Comparison of ENCODE assay signal across 8 cellular contexts in genomic region chr1:219173758-219174671, GRCh38. TPM values are rescaled to one million over a fixed set of nuclear protein-coding genes. Genes with fewer than 3 reads are reported as not detected.
A peak's percentile ranks its signal among the peaks of the same experiment; 100 is the strongest.
DNase-seq lines count a peak whose midpoint lies in the region; ATAC-seq and TF ChIP-seq lines count a peak whose summit lies in the region.

TSS of gene LYPLAL1 (plus strand) at chr1:219173878. CDS start at chr1:219173891, 13 bp downstream.

- H3K36me3 ChIP-seq in spleen = peaks cover 0 to under 1% (median 0%) of the 10 kb centered on the region in 6 donors

- WGBS in spleen, 5 donors = 1 to 2% (median 1%) methylated on average over 35 to 51 of the region's 51 CpGs

- POLR2A ChIA-PET in activated B cell treated with CpG ODN at 0.5 μM for 24 hours (lab: Charles Lee) = interaction anchor here (0.5 to 5.1 kb wide), 17 partner anchors 8 to 1546 kb away, joined by 3 to 164 read pairs (median 4); partner anchors contain the start of gene RRP15

- H3K4me3 ChIP-seq in cardiac fibroblast (replicated peaks in 1 of 2; ENCODE audit: low read depth in 2 of 2, low read length in 2 of 2) (peak within 1 kb of the TSS; percentile 75 to 86), spleen (peak within 1 kb of the TSS; percentile 59 to 88 (median 72))

- intact Hi-C loops in activated B cell treated with CpG ODN at 0.5 μM for 24 hours (cut with micrococcal nuclease) = loop anchor here (1.0 to 10.0 kb wide), 6 partner anchors 15 to 1711 kb away; partner anchors contain the start of genes GPATCH2, RRP15 and SPATA17
- intact Hi-C loops in spleen (cut with DNase I; ENCODE audit: low total_unique reads) = no loop called here

- TF ChIP-seq POLR2A in spleen (IDR thresholded peaks at IDR 0.05) = peak; percentile 23 to 75 (median 43)

- peak within 1 kb of the TSS; percentile 98 for H3K27ac Mint-ChIP-seq in activated B cell treated with CpG ODN at 0.5 μM for 24 hours

- no peaks in the 10 kb centered on the region for H3K27me3 ChIP-seq in spleen (replicated peaks in 1 of 7)

- no peak for TF ChIP-seq CTCF in activated B cell treated with CpG ODN at 0.5 μM for 24 hours (IDR thresholded peaks at IDR 0.05)
- TF ChIP-seq CTCF in cardiac fibroblast (IDR thresholded peaks at IDR 0.05; ENCODE audit: low read depth, low read length) = no peak
- TF ChIP-seq CTCF in spleen (IDR thresholded peaks at IDR 0.05 in 8 of 11, conservative IDR thresholded peaks at IDR 0.05 in 3 of 11) = peak in 2 of 11 experiments; percentile 19 to 29

- H3K9me3 Mint-ChIP-seq in activated B cell treated with CpG ODN at 0.5 μM for 24 hours = no peaks in the 10 kb centered on the region

- H3K36me3 Mint-ChIP-seq in activated B cell treated with CpG ODN at 0.5 μM for 24 hours (ENCODE audit: low read depth) = peaks cover 13% of the 10 kb centered on the region

- H3K4me1 Mint-ChIP-seq in activated B cell treated with CpG ODN at 0.5 μM for 24 hours = peaks cover 55% of the 10 kb centered on the region

- H3K4me1 ChIP-seq in spleen = peaks cover 14 to 59% (median 30%) of the 10 kb centered on the region in 6 donors

- H3K27me3 Mint-ChIP-seq in activated B cell treated with CpG ODN at 0.5 μM for 24 hours = no peaks in the 10 kb centered on the region

- CTCF ChIA-PET in activated B cell treated with CpG ODN at 0.5 μM for 24 hours (lab: Charles Lee) = interaction anchor here (1.0 to 5.0 kb wide), 2 partner anchors 10 to 14 kb away, joined by 3 to 37 read pairs; no protein-coding TSS in a partner anchor

- ATAC-seq in GM18873 (IDR thresholded peaks at IDR 0.05; ENCODE audit: low FRiP score, unreplicated experiment) = peak; percentile 68
- peak; percentile 68 for ATAC-seq in HG03135 (IDR thresholded peaks at IDR 0.05; ENCODE audit: unreplicated experiment)
- peak; percentile 86 for ATAC-seq in activated B cell treated with CpG ODN at 0.5 μM for 24 hours (ENCODE audit: low read depth)

- H3K27ac ChIP-seq in spleen = peak within 1 kb of the TSS; percentile 81 to 92 (median 92)

- DNase-seq in AG08396 (ENCODE audit: low spot score) (peak; percentile 95), NCI-H226 (peak; percentile 61), activated B cell treated with CpG ODN at 0.5 μM for 24 hours (peak; percentile 91), cardiac fibroblast (ENCODE audit: low read depth in 2 of 2) (peak; percentile 89 to 94), inferior parietal cortex (ENCODE audit: extremely low spot score) (peak; percentile 94), spleen (peak; percentile 98)

- H3K4me3 Mint-ChIP-seq in activated B cell treated with CpG ODN at 0.5 μM for 24 hours = peak within 1 kb of the TSS; percentile 98

- no peaks in the 10 kb centered on the region for H3K9me3 ChIP-seq in spleen

RNA-seq across cellular contexts. Expression of gene LYPLAL1, which starts in this region (rescaled TPM):
- total RNA-seq in activated B cell treated with CpG ODN at 0.5 μM for 24 hours = 38.0 and 42.3 TPM in 2 replicates
- total RNA-seq in spleen = 10 to 100 TPM; 13.6 to 31.9 (median 27.8) TPM
- 10 to 100 TPM; 26.0 to 42.5 (median 30.3) TPM for polyA plus RNA-seq in spleen

Comparison
In these comparisons a context has a peak if more than half of its experiments do, and no peak if none do; other contexts are left out.
1. Peak in every context shown above with its lines: DNase-seq, ATAC-seq, H3K4me3 ChIP-seq and H3K27ac ChIP-seq.